Comparison of ENCODE assay signal across 13 cellular contexts in the genomic region with DNA sequence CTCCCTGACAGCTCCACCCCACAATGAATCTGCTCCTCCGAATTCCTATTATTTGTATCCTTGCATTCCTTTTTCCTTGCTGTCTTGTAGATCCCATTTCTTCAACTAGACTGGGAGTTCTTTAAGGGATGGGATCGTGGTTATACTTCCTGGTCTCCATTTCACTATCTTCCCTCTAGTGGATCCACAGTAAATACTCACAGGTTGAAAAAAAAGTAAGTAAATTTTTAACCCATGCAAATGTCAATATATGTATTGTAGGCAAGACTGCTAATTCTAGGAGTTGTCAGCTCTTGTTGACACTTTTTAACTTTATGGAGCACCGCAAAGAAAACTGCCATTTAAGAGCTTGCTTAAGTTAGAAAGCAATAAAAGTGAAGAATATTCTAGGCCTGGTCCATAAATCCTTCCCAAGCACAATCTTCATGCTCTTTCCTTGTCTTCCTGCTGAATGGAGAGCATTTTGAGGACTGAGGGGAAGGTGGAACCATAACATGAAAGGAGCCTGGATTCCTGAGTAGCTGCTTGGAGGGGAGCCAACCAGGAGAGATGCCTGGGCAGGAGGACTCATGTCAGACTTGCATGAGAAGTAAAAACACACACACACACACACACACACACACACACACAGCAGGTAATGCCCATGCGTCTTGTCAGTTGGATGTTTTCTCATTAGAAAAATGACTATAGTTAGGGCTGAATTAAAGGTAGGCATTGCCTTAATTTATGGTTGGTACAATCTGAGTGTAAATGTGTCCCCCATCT. TPM values are rescaled to one million over a fixed set of nuclear protein-coding genes. Genes with fewer than 3 reads are reported as not detected.
DNase-seq lines count a peak whose midpoint lies in the region; ATAC-seq and TF ChIP-seq lines count a peak whose summit lies in the region.
"Had no signal": no experiment of that assay in that cellular context is flagged by ENCODE, and none has a peak within 500 bp of the region (broad histone marks: within the 10 kb centered on the region; RNA-seq: fewer than 3 reads in every experiment).

No MANE protein-coding gene starts in this region.

- no peaks in the 10 kb centered on the region for H3K9me3 ChIP-seq in RWPE2 (ENCODE audit: severe bottlenecking)
- no peaks in the 10 kb centered on the region for H3K9me3 ChIP-seq in hepatocyte (ENCODE audit: low read depth)
- H3K9me3 ChIP-seq in gastrocnemius medialis, result no peaks in the 10 kb centered on the region

- H4K20me1 ChIP-seq in hepatocyte (ENCODE audit: insufficient read depth, poor library complexity, severe bottlenecking), result no peaks in the 10 kb centered on the region

- WGBS in hepatocyte (ENCODE audit: low lambda C conversion rate, missing lambda C conversion rate), result 64% methylated on average over 4 of the region's 4 CpGs

- POLR2A ChIA-PET in activated CD8-positive, alpha-beta T cell treated with anti-CD3 and anti-CD28 coated beads, Interleukin-2, amount 10 ng/mL, durations not matched to agents 7 days and 5 days (lab: Charles Lee), result no interaction called here

- no peaks in the 10 kb centered on the region for H3K9me3 Mint-ChIP-seq in activated CD8-positive, alpha-beta T cell treated with anti-CD3 and anti-CD28 coated beads, Interleukin-2, amount 10 ng/mL, durations not matched to agents 7 days and 5 days (ENCODE audit: insufficient read depth)
- H3K9me3 Mint-ChIP-seq: neural crest cell had no signal

- TF ChIP-seq CTCF in RWPE2 (IDR thresholded peaks at IDR 0.05; ENCODE audit: poor library complexity, severe bottlenecking), result no peak
- no peak for TF ChIP-seq CTCF in hepatocyte (IDR thresholded peaks at IDR 0.05; ENCODE audit: poor library complexity)
- TF ChIP-seq CTCF in gastrocnemius medialis (IDR thresholded peaks at IDR 0.05 in 4 of 5, conservative IDR thresholded peaks at IDR 0.05 in 1 of 5), result no peak

- intact Hi-C loops in gastrocnemius medialis (cut with DNase I; ENCODE audit: low total_unique reads), result loop anchor here (5.0 kb wide), 1 partner anchor 99 kb away; a partner anchor contains a TSS

- TF ChIP-seq POLR2A in gastrocnemius medialis (IDR thresholded peaks at IDR 0.05), result no peak

- H3K4me2 ChIP-seq in hepatocyte, result peak overlapping the region; percentile 40

- in situ Hi-C loops in gastrocnemius medialis (cut with MboI; ENCODE audit: low sequenced_read_pairs in 4 of 4), result no loop called here

- H3K27ac ChIP-seq in RWPE2 (ENCODE audit: poor library complexity, severe bottlenecking) (peak overlapping the region; percentile 82), hepatocyte (peak overlapping the region; percentile 73), gastrocnemius medialis (peak overlapping the region in 3 of 4 donors; percentile 29 to 78 (median 62))
- H3K27ac ChIP-seq: cardiac muscle cell had no signal

- no peaks in the 10 kb centered on the region for H3K36me3 ChIP-seq in RWPE2 (ENCODE audit: low read depth)
- H3K36me3 ChIP-seq in hepatocyte (replicated peaks; ENCODE audit: insufficient read depth, low read depth), result no peaks in the 10 kb centered on the region
- H3K36me3 ChIP-seq in gastrocnemius medialis, result no peaks in the 10 kb centered on the region
- H3K36me3 ChIP-seq: cardiac muscle cell had no signal

- no peak overlapping the region for H3K4me3 ChIP-seq in RWPE2 (ENCODE audit: severe bottlenecking)
- H3K4me3 ChIP-seq in hepatocyte, result no peak overlapping the region
- no peak overlapping the region for H3K4me3 ChIP-seq in gastrocnemius medialis
- H3K4me3 ChIP-seq: cardiac muscle cell had no signal

- H3K4me1 ChIP-seq in RWPE2 (ENCODE audit: insufficient read depth, poor library complexity, severe bottlenecking) (peaks cover 25% of the 10 kb centered on the region), hepatocyte (ENCODE audit: insufficient read depth) (peaks cover 9% of the 10 kb centered on the region), gastrocnemius medialis (peaks cover 16 to 31% of the 10 kb centered on the region in 2 donors)

- H3K27me3 ChIP-seq in RWPE2 (ENCODE audit: insufficient read depth, poor library complexity, severe bottlenecking) (no peaks in the 10 kb centered on the region), hepatocyte (no peaks in the 10 kb centered on the region), gastrocnemius medialis (no peaks in the 10 kb centered on the region)
- H3K27me3 ChIP-seq: cardiac muscle cell had no signal

- no peaks in the 10 kb centered on the region for H3K36me3 Mint-ChIP-seq in activated CD8-positive, alpha-beta T cell treated with anti-CD3 and anti-CD28 coated beads, Interleukin-2, amount 10 ng/mL, durations not matched to agents 7 days and 5 days (ENCODE audit: low read depth)

- H3K4me1 Mint-ChIP-seq in activated CD8-positive, alpha-beta T cell treated with anti-CD3 and anti-CD28 coated beads, Interleukin-2, amount 10 ng/mL, durations not matched to agents 7 days and 5 days (ENCODE audit: low read depth), result no peaks in the 10 kb centered on the region
- H3K4me1 Mint-ChIP-seq: activated CD4-positive, alpha-beta T cell treated with anti-CD3 and anti-CD28 coated beads for 36 hours; neural crest cell had no signal

- CTCF ChIA-PET in activated CD8-positive, alpha-beta T cell treated with anti-CD3 and anti-CD28 coated beads, Interleukin-2, amount 10 ng/mL, durations not matched to agents 7 days and 5 days (lab: Charles Lee), result no interaction called here

- H3K27ac Mint-ChIP-seq in activated CD8-positive, alpha-beta T cell treated with anti-CD3 and anti-CD28 coated beads, Interleukin-2, amount 10 ng/mL, durations not matched to agents 7 days and 5 days, result no peak overlapping the region
- H3K27ac Mint-ChIP-seq: activated CD4-positive, alpha-beta T cell treated with anti-CD3 and anti-CD28 coated beads for 36 hours had no signal

- H3K27me3 Mint-ChIP-seq in activated CD8-positive, alpha-beta T cell treated with anti-CD3 and anti-CD28 coated beads, Interleukin-2, amount 10 ng/mL, durations not matched to agents 7 days and 5 days (ENCODE audit: low read depth), result peaks cover 6% of the 10 kb centered on the region

- ATAC-seq in RWPE2 (ENCODE audit: low read depth), result peak; percentile 45
- ATAC-seq in gastrocnemius medialis, result no peak
- no peak for ATAC-seq in GM21367 (IDR thresholded peaks at IDR 0.05; ENCODE audit: unreplicated experiment)
- no peak for ATAC-seq in activated CD8-positive, alpha-beta T cell treated with anti-CD3 and anti-CD28 coated beads, Interleukin-2, amount 10 ng/mL, durations not matched to agents 7 days and 5 days
- ATAC-seq: activated CD4-positive, alpha-beta T cell treated with anti-CD3 and anti-CD28 coated beads for 36 hours had no signal

- peak overlapping the region; percentile 2 for H2AFZ ChIP-seq in hepatocyte

- DNase-seq in H4 (ENCODE audit: low spot score), result peak; percentile 86
- DNase-seq in RWPE2 (ENCODE audit: low spot score), result peak; percentile 78
- peak; percentile 30 for DNase-seq in hepatocyte (ENCODE audit: low spot score)
- DNase-seq in gastrocnemius medialis, result no peak
- DNase-seq in HUDEP-2 (lab: John Stamatoyannopoulos, UW; ENCODE audit: unreplicated experiment in 76 of 76), result no peak
- no peak for DNase-seq in AG08396 (ENCODE audit: low spot score)
- DNase-seq in activated CD8-positive, alpha-beta T cell treated with anti-CD3 and anti-CD28 coated beads, Interleukin-2, amount 10 ng/mL, durations not matched to agents 7 days and 5 days, result no peak
- DNase-seq: activated CD4-positive, alpha-beta T cell treated with anti-CD3 and anti-CD28 coated beads for 36 hours; NCI-H69; stimulated activated naive CD4-positive, alpha-beta T cell treated with Interleukin-2 at 50 U/mL for 16 hours had no signal

- no peaks in the 10 kb centered on the region for H3K9me2 ChIP-seq in hepatocyte (replicated peaks; ENCODE audit: insufficient read depth)

- H3K4me3 Mint-ChIP-seq in activated CD8-positive, alpha-beta T cell treated with anti-CD3 and anti-CD28 coated beads, Interleukin-2, amount 10 ng/mL, durations not matched to agents 7 days and 5 days, result no peak overlapping the region
- H3K4me3 Mint-ChIP-seq: activated CD4-positive, alpha-beta T cell treated with anti-CD3 and anti-CD28 coated beads for 36 hours; neural crest cell had no signal

- no peaks in the 10 kb centered on the region for H3K79me2 ChIP-seq in hepatocyte

RNA-seq across cellular contexts. Expression of a gene that starts 32.1 kb away (rescaled TPM):
- not detected in 2 replicates for total RNA-seq in H4 (2014; rRNA removed; shearing (Covaris generic))
- 10.8 and 12.3 TPM in 2 replicates for total RNA-seq in hepatocyte
- polyA plus RNA-seq in hepatocyte, result 2.2 and 6.3 TPM in 2 replicates
- total RNA-seq in gastrocnemius medialis, result under 1 TPM in 1 of 4 donors, not detected in 3; 0.20 TPM
- not detected for total RNA-seq in activated CD8-positive, alpha-beta T cell treated with anti-CD3 and anti-CD28 coated beads, Interleukin-2, amount 10 ng/mL, durations not matched to agents 7 days and 5 days
- total RNA-seq: activated CD4-positive, alpha-beta T cell treated with anti-CD3 and anti-CD28 coated beads for 36 hours; cardiac muscle cell; neural crest cell had no signal
- polyA plus RNA-seq: cardiac muscle cell had no signal

Comparison
In these comparisons a context has a peak if more than half of its experiments do, and no peak if none do; other contexts are left out.
1. DNase-seq: peak in H4 (single experiment), RWPE2 (single experiment) and hepatocyte (single experiment); none in gastrocnemius medialis (0 of 2), HUDEP-2 (0 of 76), AG08396 (single experiment) and activated CD8-positive, alpha-beta T cell treated with anti-CD3 and anti-CD28 coated beads, Interleukin-2, amount 10 ng/mL, durations not matched to agents 7 days and 5 days (single experiment).
2. Peak in every context shown above with its lines, with median percentiles within 50 percentile points of each other: H3K27ac ChIP-seq.